Comparison of ENCODE assay signal across 8 cellular contexts in the genomic region with DNA sequence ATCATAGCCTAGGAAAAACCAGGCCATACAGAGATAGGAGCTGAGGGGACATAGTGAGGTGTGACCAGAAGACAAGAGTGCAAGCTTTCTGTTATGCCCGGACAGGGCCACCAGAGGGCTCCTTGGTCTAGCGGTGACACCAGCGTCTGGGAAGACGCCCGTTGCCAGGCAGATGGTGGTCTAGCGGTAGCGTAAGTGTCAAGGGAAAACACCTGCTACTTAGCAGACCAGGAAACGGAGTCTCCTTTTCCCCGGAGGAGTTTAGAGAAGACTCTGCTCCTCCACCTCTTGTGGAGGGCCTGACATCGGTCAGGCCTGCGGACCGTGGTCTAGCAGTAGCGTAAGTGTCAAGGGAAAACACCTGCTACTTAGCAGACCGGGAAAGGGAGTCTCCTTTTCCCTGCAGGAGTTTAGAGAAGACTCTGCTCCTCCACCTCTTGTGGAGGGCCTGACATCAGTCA. TPM values are rescaled to one million over a fixed set of nuclear protein-coding genes. Genes with fewer than 3 reads are reported as not detected.
A peak's percentile ranks its signal among the peaks of the same experiment; 100 is the strongest.
DNase-seq lines count a peak whose midpoint lies in the region; ATAC-seq, FAIRE-seq and TF ChIP-seq lines count a peak whose summit lies in the region.
"Not testable (repeated sequence)": the region's sequence is repeated elsewhere in the genome, so short reads cannot be mapped to it uniquely, and the experiment has no call there.

No MANE protein-coding gene starts in this region.

- H4K20me1 ChIP-seq in astrocyte (ENCODE audit: insufficient read depth, low read length), result not testable (repeated sequence)

- H3K27me3 Mint-ChIP-seq in activated CD4-positive, alpha-beta T cell treated with anti-CD3 and anti-CD28 coated beads for 36 hours, result not testable (repeated sequence)
- peaks cover 14% of the 10 kb centered on the region for H3K27me3 Mint-ChIP-seq in astrocyte (ENCODE audit: low read depth, unreplicated experiment)

- not testable (repeated sequence) for H3K9me3 Mint-ChIP-seq in activated CD4-positive, alpha-beta T cell treated with anti-CD3 and anti-CD28 coated beads for 36 hours (ENCODE audit: low read depth); astrocyte (ENCODE audit: unreplicated experiment)

- peaks cover 11% of the 10 kb centered on the region for H3K27me3 ChIP-seq in astrocyte (ENCODE audit: insufficient read depth, low read length)

- H3K36me3 Mint-ChIP-seq in activated CD4-positive, alpha-beta T cell treated with anti-CD3 and anti-CD28 coated beads for 36 hours (ENCODE audit: low read depth); astrocyte (ENCODE audit: low read depth, unreplicated experiment): not testable (repeated sequence)

- peak overlapping the region; percentile 19 for H2AFZ ChIP-seq in astrocyte (ENCODE audit: low read depth, low read length)

- not testable (repeated sequence) for H3K4me2 ChIP-seq in astrocyte (ENCODE audit: low read length)

- peaks cover 12% of the 10 kb centered on the region for H3K4me1 Mint-ChIP-seq in activated CD4-positive, alpha-beta T cell treated with anti-CD3 and anti-CD28 coated beads for 36 hours
- not testable (repeated sequence) for H3K4me1 Mint-ChIP-seq in astrocyte (ENCODE audit: low read depth, unreplicated experiment)

- TF ChIP-seq CTCF in astrocyte (IDR thresholded peaks at IDR 0.05; ENCODE audit: insufficient read depth, low read depth, low read length), result peak; percentile 44

- not testable (repeated sequence) for H3K27ac ChIP-seq in astrocyte (ENCODE audit: low read depth, low read length)

- H3K9ac ChIP-seq in astrocyte (ENCODE audit: low read length), result not testable (repeated sequence)

- not testable (repeated sequence) for H3K4me3 Mint-ChIP-seq in activated CD4-positive, alpha-beta T cell treated with anti-CD3 and anti-CD28 coated beads for 36 hours; astrocyte (ENCODE audit: unreplicated experiment)

- not testable (repeated sequence) for H3K4me3 ChIP-seq in astrocyte (ENCODE audit: insufficient read depth, low read depth, low read length)

- not testable (repeated sequence) for H3K79me2 ChIP-seq in astrocyte (ENCODE audit: insufficient read depth, low read length)

- H3K36me3 ChIP-seq in astrocyte (ENCODE audit: insufficient read depth, low read length), result not testable (repeated sequence)

- ATAC-seq in activated CD4-positive, alpha-beta T cell treated with anti-CD3 and anti-CD28 coated beads for 36 hours, result peak; percentile 32

- POLR2A ChIA-PET in activated CD4-positive, alpha-beta T cell treated with anti-CD3 and anti-CD28 coated beads for 36 hours (lab: Charles Lee), result not testable (repeated sequence)

- H3K9me3 ChIP-seq in astrocyte (ENCODE audit: insufficient read depth, low read depth, low read length), result not testable (repeated sequence)

- DNase-seq in CD1c-positive myeloid dendritic cell (ENCODE audit: extremely low spot score) (peak; percentile 57), HT1080 (ENCODE audit: low read depth) (peak; percentile 47), NCI-H748 treated with DMSO at 0.1 percent for 48 hours (lab: John Stamatoyannopoulos, UW) (peak; percentile 29), astrocyte (ENCODE audit: low read depth) (peak; percentile 15), cardiac septum (ENCODE audit: low spot score) (peak; percentile 86), nucleus accumbens (lab: John Stamatoyannopoulos, UW) (peak in 40 of 56 donors; percentile 2 to 83 (median 42))
- DNase-seq in activated CD4-positive, alpha-beta T cell treated with anti-CD3 and anti-CD28 coated beads for 36 hours, result peak; percentile 89
- DNase-seq in stimulated activated CD8-positive, alpha-beta memory T cell treated with anti-CD3 and anti-CD28 coated beads, Interleukin-4, amount 100 ng/mL, for 1 hour (ENCODE audit: low read depth in 2 of 2, low spot score in 1 of 2), result peak; percentile 30 to 61

- H3K4me1 ChIP-seq in astrocyte (ENCODE audit: insufficient read depth, low read length), result not testable (repeated sequence)

- CTCF ChIA-PET in activated CD4-positive, alpha-beta T cell treated with anti-CD3 and anti-CD28 coated beads for 36 hours (lab: Charles Lee), result interaction anchor here (0.6 to 2.6 kb wide), 19 partner anchors 11 to 320 kb away, joined by 3 to 8 read pairs (median 3); partner anchors contain the start of genes CATSPER1 and MUS81

- intact Hi-C loops in activated CD4-positive, alpha-beta T cell treated with anti-CD3 and anti-CD28 coated beads for 36 hours (cut with DNase I, micrococcal nuclease), result loop anchor here in 1 of 2 experiments (1.0 kb wide), 2 partner anchors 112 to 283 kb away; no protein-coding TSS in a partner anchor
- intact Hi-C loops in cardiac septum (cut with DNase I), result not testable (repeated sequence)

- not testable (repeated sequence) for H3K27ac Mint-ChIP-seq in activated CD4-positive, alpha-beta T cell treated with anti-CD3 and anti-CD28 coated beads for 36 hours; astrocyte (ENCODE audit: unreplicated experiment)

- FAIRE-seq in astrocyte (lab: Jason Lieb, UNC), result not testable (repeated sequence)

RNA-seq across cellular contexts. Expression of gene KAT5, which starts 5.7 kb away (rescaled TPM):
- 64.0 and 80.6 TPM in 2 replicates for total RNA-seq in HT1080 (2014; rRNA removed; shearing (Covaris generic))
- polyA plus RNA-seq in HT1080 (2015; cell fraction: cytosol; rRNA removed), result 39.9 and 40.2 TPM in 2 replicates
- 64.2 and 74.6 TPM in 2 replicates for polyA plus RNA-seq in HT1080 (2015; cell fraction: nucleus; rRNA removed)
- total RNA-seq in activated CD4-positive, alpha-beta T cell treated with anti-CD3 and anti-CD28 coated beads for 36 hours, result 10 to 100 TPM; 56.5 to 65.1 TPM
- total RNA-seq in astrocyte, result 26.8 and 31.4 TPM in 2 replicates
- total RNA-seq in cardiac septum, result 49.2 TPM

RNA-seq across cellular contexts. Expression of gene RNASEH2C, which starts 14.3 kb away (rescaled TPM):
- total RNA-seq in HT1080 (2014; rRNA removed; shearing (Covaris generic)), result 29.8 and 39.7 TPM in 2 replicates
- polyA plus RNA-seq in HT1080 (2015; cell fraction: cytosol; rRNA removed), result 62.0 and 63.5 TPM in 2 replicates
- polyA plus RNA-seq in HT1080 (2015; cell fraction: nucleus; rRNA removed), result 92.3 and 95.0 TPM in 2 replicates
- 10 to 100 TPM; 72.5 to 96.8 TPM for total RNA-seq in activated CD4-positive, alpha-beta T cell treated with anti-CD3 and anti-CD28 coated beads for 36 hours
- total RNA-seq in astrocyte, result 24.7 and 25.0 TPM in 2 replicates
- 48.8 TPM for total RNA-seq in cardiac septum

RNA-seq across cellular contexts. Expression of gene RELA, which starts 43.6 kb away (rescaled TPM):
- total RNA-seq in HT1080 (2014; rRNA removed; shearing (Covaris generic)), result 31.7 and 55.4 TPM in 2 replicates
- 75.7 and 85.3 TPM in 2 replicates for polyA plus RNA-seq in HT1080 (2015; cell fraction: cytosol; rRNA removed)
- 82.9 and 84.6 TPM in 2 replicates for polyA plus RNA-seq in HT1080 (2015; cell fraction: nucleus; rRNA removed)
- total RNA-seq in activated CD4-positive, alpha-beta T cell treated with anti-CD3 and anti-CD28 coated beads for 36 hours, result 100 to 1,000 TPM in 1 of 2 experiments, 10 to 100 TPM in 1; 76.9 to 109 TPM
- total RNA-seq in astrocyte (62.2 and 68.9 TPM in 2 replicates), cardiac septum (45.0 TPM)

Comparison
In these comparisons a context has a peak if more than half of its experiments do, and no peak if none do; other contexts are left out.
1. DNase-seq: peak in every context shown above with its lines; median percentile 89 in activated CD4-positive, alpha-beta T cell treated with anti-CD3 and anti-CD28 coated beads for 36 hours; 86 in cardiac septum; 57 in CD1c-positive myeloid dendritic cell; 47 in HT1080; 46 in stimulated activated CD8-positive, alpha-beta memory T cell treated with anti-CD3 and anti-CD28 coated beads, Interleukin-4, amount 100 ng/mL, for 1 hour; 42 in nucleus accumbens; 29 in NCI-H748 treated with DMSO at 0.1 percent for 48 hours; 15 in astrocyte.